1 cellular context compared by ENCODE assay signal in genomic region chr2:182814804-182815203, GRCh38.
TF ChIP-seq lines count a peak whose summit lies in the region.

No MANE protein-coding gene starts in this region.

TF ChIP-seq in HepG2, 621 proteins besides CTCF, POLR2A, EP300 and RAD21 (continued from another document and continues in another):
- no peak for TF ChIP-seq ZNF407 (CRISPR knock-in tag; IDR thresholded peaks at IDR 0.05; ENCODE audit: not compliant biosample characterization)
- TF ChIP-seq BRF2 (CRISPR knock-in tag; IDR thresholded peaks at IDR 0.05), result no peak
- TF ChIP-seq CREB3 (CRISPR knock-in tag; IDR thresholded peaks at IDR 0.05), result no peak
- TF ChIP-seq ZNF441 (CRISPR knock-in tag; IDR thresholded peaks at IDR 0.05; ENCODE audit: borderline replicate concordance), result no peak
- TF ChIP-seq ZBTB39 (CRISPR knock-in tag; IDR thresholded peaks at IDR 0.05), result no peak
- TF ChIP-seq ZNF562 (CRISPR knock-in tag; IDR thresholded peaks at IDR 0.05; ENCODE audit: borderline replicate concordance), result no peak
- no peak for TF ChIP-seq CC2D1A (CRISPR knock-in tag; IDR thresholded peaks at IDR 0.05)
- no peak for TF ChIP-seq ZNF260 (CRISPR knock-in tag; IDR thresholded peaks at IDR 0.05; ENCODE audit: borderline replicate concordance, low read depth)
- no peak for TF ChIP-seq PRDM15 (CRISPR knock-in tag; IDR thresholded peaks at IDR 0.05)
- TF ChIP-seq ZNF660 (CRISPR knock-in tag; IDR thresholded peaks at IDR 0.05; ENCODE audit: borderline replicate concordance, low read depth), result no peak
- TF ChIP-seq ZNF235 (CRISPR knock-in tag; IDR thresholded peaks at IDR 0.05; ENCODE audit: borderline replicate concordance), result no peak
- no peak for TF ChIP-seq YY1 (IDR thresholded peaks at IDR 0.05; ENCODE audit: insufficient read depth, insufficient replicate concordance, low read depth, low read length)
- TF ChIP-seq HBP1 (CRISPR knock-in tag; IDR thresholded peaks at IDR 0.05; ENCODE audit: low read depth), result no peak
- TF ChIP-seq ZNF367 (CRISPR knock-in tag; IDR thresholded peaks at IDR 0.05; ENCODE audit: borderline replicate concordance), result no peak
- no peak for TF ChIP-seq ZBTB10 (CRISPR knock-in tag; IDR thresholded peaks at IDR 0.05; ENCODE audit: borderline replicate concordance)
- no peak for TF ChIP-seq POLR2G (IDR thresholded peaks at IDR 0.05; ENCODE audit: low read depth, low read length)
- 0 out of 2 replicates have a peak, but pooled peaks have one; percentile 60 for TF ChIP-seq ZNF549 (CRISPR knock-in tag; IDR thresholded peaks at IDR 0.05)
- no peak for TF ChIP-seq MAX (IDR thresholded peaks at IDR 0.05)
- 0 out of 2 replicates have a peak, but pooled peaks have one; percentile 13 for TF ChIP-seq DRAP1 (CRISPR knock-in tag; IDR thresholded peaks at IDR 0.05)
- no peak for TF ChIP-seq NPAS2 (CRISPR knock-in tag; IDR thresholded peaks at IDR 0.05; ENCODE audit: borderline replicate concordance)
- no peak for TF ChIP-seq PHB2 (IDR thresholded peaks at IDR 0.05; ENCODE audit: partially characterized antibody)
- TF ChIP-seq CEBPG (CRISPR knock-in tag; IDR thresholded peaks at IDR 0.05), result peak; percentile 55; the same call in 1 of the 2 replicates
- no peak for TF ChIP-seq ZNF326 (CRISPR knock-in tag; IDR thresholded peaks at IDR 0.05; ENCODE audit: borderline replicate concordance)
- peak; percentile 60; the same call in 1 of the 2 replicates for TF ChIP-seq DMAP1 (CRISPR knock-in tag; IDR thresholded peaks at IDR 0.05)
- TF ChIP-seq PHF20 (CRISPR knock-in tag; IDR thresholded peaks at IDR 0.05), result no peak
- TF ChIP-seq KDM1A (CRISPR knock-in tag; IDR thresholded peaks at IDR 0.05), result 0 out of 2 replicates have a peak, but pooled peaks have one; percentile 46
- TF ChIP-seq ZNF20 (CRISPR knock-in tag; IDR thresholded peaks at IDR 0.05), result no peak
- TF ChIP-seq ZUFSP (CRISPR knock-in tag; IDR thresholded peaks at IDR 0.05; ENCODE audit: borderline replicate concordance), result no peak
